Comparison of ENCODE assay signal across 10 cellular contexts in the genomic region with DNA sequence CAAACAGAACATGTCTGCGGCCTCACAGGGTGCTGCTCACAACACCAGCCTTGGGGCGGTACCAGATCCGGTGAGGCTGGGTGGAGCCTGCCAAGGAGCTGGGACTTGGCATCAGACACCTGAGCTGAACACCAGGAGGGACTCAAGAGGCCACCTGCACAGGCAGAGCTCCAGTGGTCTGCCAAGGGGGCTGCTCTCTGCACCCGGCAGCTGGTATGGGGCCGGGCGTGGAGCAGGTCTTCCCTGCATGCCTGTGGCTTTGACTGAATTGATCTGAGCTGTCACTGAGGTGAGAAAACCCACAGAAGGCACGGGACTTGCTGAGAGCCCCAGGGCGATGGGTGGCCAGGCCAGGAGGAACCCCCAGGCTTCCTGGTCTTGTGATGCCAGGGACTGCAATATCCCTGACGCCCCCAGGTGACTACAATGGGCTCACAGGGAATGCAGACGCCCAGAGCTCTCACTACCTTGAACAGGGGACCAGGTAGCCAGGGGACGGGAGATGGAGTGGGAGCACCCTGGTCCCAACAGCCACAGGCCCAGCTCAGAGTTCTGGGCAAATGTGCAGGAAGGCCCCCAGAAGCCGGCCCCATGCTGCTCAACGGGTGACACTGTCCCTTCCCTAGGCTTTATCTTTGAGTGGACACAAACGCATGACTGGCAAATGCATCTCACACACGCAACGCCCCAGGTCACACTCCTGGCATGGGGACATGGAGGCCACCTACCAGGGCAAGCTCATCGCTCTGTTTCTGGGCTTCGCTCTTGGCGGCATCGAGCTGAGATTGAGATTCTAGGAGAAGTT. TPM values are rescaled to one million over a fixed set of nuclear protein-coding genes. Genes with fewer than 3 reads are reported as not detected.
DNase-seq lines count a peak whose midpoint lies in the region; TF ChIP-seq lines count a peak whose summit lies in the region.
"Had no signal": no experiment of that assay in that cellular context is flagged by ENCODE, and none has a peak within 500 bp of the region (broad histone marks: within the 10 kb centered on the region; RNA-seq: fewer than 3 reads in every experiment).

No MANE protein-coding gene starts in this region.

- TF ChIP-seq POLR2A in esophagus squamous epithelium (IDR thresholded peaks at IDR 0.05): no peak

- intact Hi-C loops in posterior vena cava (cut with DNase I) (loop anchor here (1.0 to 5.0 kb wide), 4 partner anchors 81 to 114 kb away; no protein-coding TSS in a partner anchor), esophagus squamous epithelium (cut with DNase I) (loop anchor here (10.0 kb wide), 1 partner anchor 113 kb away; no protein-coding TSS in a partner anchor)

- H3K4me3 ChIP-seq in esophagus squamous epithelium (no peak overlapping the region), MG63 (no peak overlapping the region)
- H3K4me3 ChIP-seq: vagina had no signal

- DNase-seq in DMS79 treated with DMSO at 0.1 percent for 48 hours (lab: John Stamatoyannopoulos, UW) (peak; percentile 73), NCI-H2171 (lab: John Stamatoyannopoulos, UW) (peak; percentile 60), ecto neural progenitor cell (ENCODE audit: low spot score) (peak; percentile 43), posterior vena cava (ENCODE audit: low spot score) (peak; percentile 77), esophagus squamous epithelium (lab: John Stamatoyannopoulos, UW) (no peak), NCI-H1048 (lab: John Stamatoyannopoulos, UW) (no peak), MG63 (no peak)
- DNase-seq: IMR-90, NCI-H226 had no signal

- H3K36me3 ChIP-seq in esophagus squamous epithelium: peaks cover 36 to 82% (median 56%) of the 10 kb centered on the region in 3 donors
- peaks cover 16% of the 10 kb centered on the region for H3K36me3 ChIP-seq in MG63

- no peak overlapping the region for H3K27ac ChIP-seq in esophagus squamous epithelium
- H3K27ac ChIP-seq: vagina had no signal

- H3K27me3 ChIP-seq in esophagus squamous epithelium (no peaks in the 10 kb centered on the region), MG63 (no peaks in the 10 kb centered on the region)
- H3K27me3 ChIP-seq: vagina had no signal

- TF ChIP-seq CTCF in esophagus squamous epithelium (IDR thresholded peaks at IDR 0.05): no peak

- WGBS in esophagus squamous epithelium, 2 donors: 89% methylated on average over 7 to 10 of the region's 20 CpGs

- H3K9me3 ChIP-seq in esophagus squamous epithelium: no peaks in the 10 kb centered on the region
- H3K9me3 ChIP-seq in MG63: no peaks in the 10 kb centered on the region
- H3K9me3 ChIP-seq: vagina had no signal

- H3K4me1 ChIP-seq in esophagus squamous epithelium: peaks cover 10 to 40% (median 17%) of the 10 kb centered on the region in 3 donors

RNA-seq across cellular contexts. Expression of gene DSTN, which starts 48.2 kb away (rescaled TPM):
- 1,000 to 10,000 TPM; 1,245 to 1,338 TPM for total RNA-seq in posterior vena cava
- 100 to 1,000 TPM; 242 to 616 (median 360) TPM for total RNA-seq in esophagus squamous epithelium
- 310 and 627 TPM in 2 replicates for total RNA-seq in MG63 (2014; rRNA removed; shearing (Covaris generic); ENCODE audit: low replicate concordance)

Comparison
In these comparisons a context has a peak if more than half of its experiments do, and no peak if none do; other contexts are left out.
1. DNase-seq: peak in DMS79 treated with DMSO at 0.1 percent for 48 hours (single experiment), NCI-H2171 (single experiment), ecto neural progenitor cell (single experiment) and posterior vena cava (single experiment); none in esophagus squamous epithelium (single experiment), NCI-H1048 (single experiment) and MG63 (single experiment).